Comparison of ENCODE assay signal across 30 cellular contexts in the genomic region with DNA sequence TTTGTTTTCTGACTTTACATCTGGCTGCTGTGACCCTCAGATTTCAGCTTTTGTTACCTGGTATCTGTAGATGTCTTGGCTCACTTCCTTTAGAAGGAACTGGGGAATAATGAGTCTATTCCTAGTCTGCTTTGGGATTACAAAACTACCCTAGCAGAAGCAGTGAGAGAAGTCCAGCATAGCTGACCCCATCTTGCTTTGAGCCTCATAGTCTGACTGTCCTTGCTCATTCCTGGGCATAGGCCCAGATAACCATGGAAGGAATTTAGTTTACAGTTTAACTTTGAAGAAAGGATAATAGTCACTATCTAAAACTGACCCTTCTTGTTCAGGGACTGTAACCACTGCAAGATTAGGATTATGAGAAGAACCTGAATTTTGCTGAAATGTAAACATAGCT.
"Had no signal": no experiment of that assay in that cellular context is flagged by ENCODE, and none has a peak within 500 bp of the region (broad histone marks: within the 10 kb centered on the region; RNA-seq: fewer than 3 reads in every experiment).

No MANE protein-coding gene starts in this region.

- H3K4me2 ChIP-seq: neural progenitor cell, smooth muscle cell had no signal

- H3K9me3 ChIP-seq: ovary, right lobe of liver, thoracic aorta, thyroid gland, upper lobe of left lung, vagina had no signal

- H3K27ac ChIP-seq: neural progenitor cell, ovary, parathyroid adenoma, psoas muscle, right lobe of liver, skin epidermis, spleen, thoracic aorta, thyroid gland, upper lobe of left lung, vagina had no signal

- H3K4me3 ChIP-seq: neural progenitor cell, ovary, psoas muscle, right lobe of liver, skin epidermis, smooth muscle cell, spleen, thoracic aorta, thyroid gland, tibial nerve, upper lobe of left lung, vagina had no signal

- H3K4me1 ChIP-seq: neural progenitor cell, parathyroid adenoma, psoas muscle, right lobe of liver, spleen, thyroid gland, upper lobe of left lung, vagina had no signal

- ATAC-seq: naive thymus-derived CD8-positive, alpha-beta T cell; right cardiac atrium; right lobe of liver; stimulated activated memory B cell treated with anti-CD40 and anti-IgM and Interleukin-4, amounts not matched to agents 10 μg/mL and 1 μg/mL and 100 μg/mL, for 72 hours; stimulated activated naive CD8-positive, alpha-beta T cell treated with anti-CD3 and anti-CD28 coated beads, Interleukin-15, amount 100 ng/mL, for 72 hours; stimulated activated naive CD8-positive, alpha-beta T cell treated with anti-CD3 and anti-CD28 coated beads, Interleukin-15, Interleukin-2, amounts not matched to agents 100 U/mL and 50 U/mL, for 24 hours had no signal

- H3K27me3 ChIP-seq: neural progenitor cell, ovary, right lobe of liver, spleen, thyroid gland, tibial nerve, upper lobe of left lung, vagina had no signal

- H3K4me1 Mint-ChIP-seq: naive B cell; naive thymus-derived CD8-positive, alpha-beta T cell; neural progenitor cell; stimulated activated memory B cell treated with anti-CD40 and anti-IgM and Interleukin-4, amounts not matched to agents 10 μg/mL and 1 μg/mL and 100 μg/mL, for 72 hours; stimulated activated naive CD8-positive, alpha-beta T cell treated with anti-CD3 and anti-CD28 coated beads, Interleukin-15, amount 100 ng/mL, for 72 hours had no signal

- H3K36me3 Mint-ChIP-seq: naive B cell; naive thymus-derived CD8-positive, alpha-beta T cell; neural progenitor cell; stimulated activated memory B cell treated with anti-CD40 and anti-IgM and Interleukin-4, amounts not matched to agents 10 μg/mL and 1 μg/mL and 100 μg/mL, for 72 hours had no signal

- H3K27ac Mint-ChIP-seq: naive B cell; naive thymus-derived CD8-positive, alpha-beta T cell; neural progenitor cell; progenitor cell of endocrine pancreas; stimulated activated memory B cell treated with anti-CD40 and anti-IgM and Interleukin-4, amounts not matched to agents 10 μg/mL and 1 μg/mL and 100 μg/mL, for 72 hours; stimulated activated naive CD8-positive, alpha-beta T cell treated with anti-CD3 and anti-CD28 coated beads, Interleukin-15, amount 100 ng/mL, for 72 hours had no signal

- H3K79me2 ChIP-seq: parathyroid adenoma had no signal

- DNase-seq: naive B cell; naive thymus-derived CD8-positive, alpha-beta T cell; occipital lobe; ovary; posterior cingulate gyrus; psoas muscle; right cardiac atrium; right lobe of liver; spleen; stimulated activated CD4-positive, alpha-beta T cell treated with anti-CD3 and anti-CD28 coated beads, Interleukin-12 subunit alpha, Interleukin-12 subunit beta, amount 100 ng/mL, for 4 hours; stimulated activated CD4-positive, alpha-beta T cell treated with anti-CD3 and anti-CD28 coated beads, Interleukin-1b, Interleukin-23, amount 100 ng/mL, for 48 hours; stimulated activated CD4-positive, alpha-beta T cell treated with anti-CD3 and anti-CD28 coated beads, Interleukin-4, amount 100 ng/mL, for 1 hour; stimulated activated CD4-positive, alpha-beta T cell treated with anti-CD3 and anti-CD28 coated beads, Interleukin-4, amount 100 ng/mL, for 4 hours; stimulated activated CD8-positive, alpha-beta memory T cell treated with anti-CD3 and anti-CD28 coated beads, Interleukin-4, amount 100 ng/mL, for 48 hours; stimulated activated naive CD4-positive, alpha-beta T cell; stimulated activated naive CD8-positive, alpha-beta T cell treated with anti-CD3 and anti-CD28 coated beads, Interleukin-15, amount 100 ng/mL, for 72 hours; stimulated activated naive CD8-positive, alpha-beta T cell treated with anti-CD3 and anti-CD28 coated beads, Interleukin-15, Interleukin-2, amounts not matched to agents 100 U/mL and 50 U/mL, for 24 hours; thyroid gland; trophoblast cell; upper lobe of left lung had no signal

- H3K4me3 Mint-ChIP-seq: naive B cell; naive thymus-derived CD8-positive, alpha-beta T cell; nephron; neural progenitor cell; stimulated activated memory B cell treated with anti-CD40 and anti-IgM and Interleukin-4, amounts not matched to agents 10 μg/mL and 1 μg/mL and 100 μg/mL, for 72 hours; stimulated activated naive CD8-positive, alpha-beta T cell treated with anti-CD3 and anti-CD28 coated beads, Interleukin-15, amount 100 ng/mL, for 72 hours had no signal

- H3K36me3 ChIP-seq: neural progenitor cell, ovary, right lobe of liver, spleen, thoracic aorta, thyroid gland, tibial nerve, upper lobe of left lung, vagina had no signal

- H2AFZ ChIP-seq: neural progenitor cell, parathyroid adenoma had no signal

- H3K27me3 Mint-ChIP-seq: naive B cell; progenitor cell of endocrine pancreas; stimulated activated memory B cell treated with anti-CD40 and anti-IgM and Interleukin-4, amounts not matched to agents 10 μg/mL and 1 μg/mL and 100 μg/mL, for 72 hours; stimulated activated naive CD8-positive, alpha-beta T cell treated with anti-CD3 and anti-CD28 coated beads, Interleukin-15, amount 100 ng/mL, for 72 hours had no signal

- H3K9ac ChIP-seq: neural progenitor cell, parathyroid adenoma had no signal
